ENCODE assay signal across 1 cellular context in the genomic region with DNA sequence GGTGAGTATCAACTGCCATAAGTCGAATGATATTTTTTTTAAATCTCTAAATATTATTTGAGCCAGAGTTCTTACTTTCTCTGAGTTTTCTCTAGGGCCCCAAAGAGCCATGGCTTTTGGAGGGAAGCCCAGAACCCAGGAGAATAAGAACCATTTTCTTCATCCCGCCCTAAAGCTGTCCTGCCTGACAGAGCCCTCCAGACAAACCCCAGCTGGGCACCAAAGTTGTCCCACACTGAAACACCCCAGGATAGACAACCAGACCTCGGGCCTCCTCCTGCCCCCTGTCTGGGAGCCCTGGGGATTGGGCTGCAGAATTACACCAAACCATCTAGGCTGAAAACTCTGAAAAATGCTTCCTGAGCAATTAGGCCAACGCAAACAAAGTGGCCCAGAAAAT.
TF ChIP-seq lines count a peak whose summit lies in the region.

No MANE protein-coding gene starts in this region.

TF ChIP-seq in K562, 482 proteins besides CTCF, POLR2A, EP300 and RAD21:
- TF ChIP-seq, protein P1, sequence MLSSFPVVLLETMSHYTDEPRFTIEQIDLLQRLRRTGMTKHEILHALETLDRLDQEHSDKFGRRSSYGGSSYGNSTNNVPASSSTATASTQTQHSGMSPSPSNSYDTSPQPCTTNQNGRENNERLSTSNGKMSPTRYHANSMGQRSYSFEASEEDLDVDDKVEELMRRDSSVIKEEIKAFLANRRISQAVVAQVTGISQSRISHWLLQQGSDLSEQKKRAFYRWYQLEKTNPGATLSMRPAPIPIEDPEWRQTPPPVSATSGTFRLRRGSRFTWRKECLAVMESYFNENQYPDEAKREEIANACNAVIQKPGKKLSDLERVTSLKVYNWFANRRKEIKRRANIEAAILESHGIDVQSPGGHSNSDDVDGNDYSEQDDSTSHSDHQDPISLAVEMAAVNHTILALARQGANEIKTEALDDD (IDR thresholded peaks at IDR 0.05): 0 out of 2 replicates have a peak, but pooled peaks have one; percentile 6
- no peak for TF ChIP-seq ZNF324 (CRISPR knock-in tag; IDR thresholded peaks at IDR 0.05)
- TF ChIP-seq KAT7 (CRISPR knock-in tag; IDR thresholded peaks at IDR 0.05; ENCODE audit: borderline replicate concordance): no peak
- TF ChIP-seq ZNF12 (CRISPR knock-in tag; IDR thresholded peaks at IDR 0.05): 0 out of 2 replicates have a peak, but pooled peaks have one; percentile 5
- TF ChIP-seq, protein P2, sequence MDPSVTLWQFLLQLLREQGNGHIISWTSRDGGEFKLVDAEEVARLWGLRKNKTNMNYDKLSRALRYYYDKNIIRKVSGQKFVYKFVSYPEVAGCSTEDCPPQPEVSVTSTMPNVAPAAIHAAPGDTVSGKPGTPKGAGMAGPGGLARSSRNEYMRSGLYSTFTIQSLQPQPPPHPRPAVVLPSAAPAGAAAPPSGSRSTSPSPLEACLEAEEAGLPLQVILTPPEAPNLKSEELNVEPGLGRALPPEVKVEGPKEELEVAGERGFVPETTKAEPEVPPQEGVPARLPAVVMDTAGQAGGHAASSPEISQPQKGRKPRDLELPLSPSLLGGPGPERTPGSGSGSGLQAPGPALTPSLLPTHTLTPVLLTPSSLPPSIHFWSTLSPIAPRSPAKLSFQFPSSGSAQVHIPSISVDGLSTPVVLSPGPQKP (CRISPR knock-in tag; IDR thresholded peaks at IDR 0.05): no peak
- no peak for TF ChIP-seq SIX5 (IDR thresholded peaks at IDR 0.05; ENCODE audit: borderline replicate concordance in 1 of 2, insufficient read depth in 1 of 2, low read depth in 1 of 2, low read length in 2 of 2)
- no peak for TF ChIP-seq JUNB (CRISPR knock-in tag; conservative IDR thresholded peaks at IDR 0.05)
- no peak for TF ChIP-seq TCF7L2 (IDR thresholded peaks at IDR 0.05; ENCODE audit: low read depth, low read length)
